Comparison of ENCODE assay signal across 7 cellular contexts in the genomic region with DNA sequence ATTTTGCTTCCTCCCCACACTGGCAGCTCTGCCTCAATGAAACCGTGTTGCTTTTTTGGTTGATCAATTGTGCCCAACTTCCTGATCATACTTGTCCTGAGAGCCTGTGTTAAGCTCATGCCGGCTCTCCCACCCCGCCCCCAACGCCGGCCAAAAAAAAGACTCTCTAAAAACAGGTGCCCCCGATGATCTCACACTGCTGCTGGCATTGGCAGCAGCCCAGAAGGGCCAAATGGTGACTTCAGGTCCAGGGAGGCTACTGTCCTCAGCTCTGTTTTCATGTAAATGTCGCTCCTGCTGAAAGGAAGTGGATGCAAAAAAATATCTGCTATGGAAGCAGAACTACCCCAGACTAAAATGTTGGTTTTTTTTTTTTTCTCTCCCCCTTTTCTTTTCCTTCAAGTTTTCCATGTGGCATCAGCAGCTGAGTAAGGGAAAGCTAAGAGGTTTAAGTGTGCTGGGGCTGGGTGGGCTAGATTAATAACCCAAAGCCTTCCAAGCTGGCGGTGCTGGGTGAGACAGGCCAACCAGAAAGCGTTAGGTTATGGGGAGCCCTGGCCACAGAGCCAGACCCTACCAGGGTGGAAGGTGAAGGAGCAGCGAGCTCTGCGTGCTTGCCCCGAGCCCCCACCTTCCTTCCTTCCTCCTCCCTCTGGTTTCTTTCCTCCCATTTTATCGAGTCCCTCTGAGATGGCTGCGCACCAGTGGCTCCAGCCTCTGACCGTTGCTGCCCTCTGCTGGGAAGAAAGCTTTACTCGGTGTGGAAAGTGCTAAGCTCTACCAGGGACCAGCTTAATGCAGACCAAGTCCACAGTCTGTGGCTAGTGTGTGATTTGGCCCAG.
A peak's percentile ranks its signal among the peaks of the same experiment; 100 is the strongest.
DNase-seq lines count a peak whose midpoint lies in the region; ATAC-seq, FAIRE-seq and TF ChIP-seq lines count a peak whose summit lies in the region.

No MANE protein-coding gene starts in this region.

- POLR2A ChIA-PET in K562 (lab: Yijun Ruan, JAX) = interaction anchor here (0.8 to 1.1 kb wide), 3 partner anchors 11 to 118 kb away, joined by 3 to 4 read pairs (median 3); no protein-coding TSS in a partner anchor

- H4K20me1 ChIP-seq in K562 (replicated peaks; ENCODE audit: control insufficient read depth, insufficient read depth, low read length) = no peaks in the 10 kb centered on the region

- 0 out of 2 replicates have a peak overlapping the region, but pooled peaks have one; percentile 35 for H2AFZ ChIP-seq in K562 (ENCODE audit: low read depth, low read length)

- DNase-seq in GM13977 (ENCODE audit: low spot score) (peak; percentile 68), NCI-H1417 (lab: John Stamatoyannopoulos, UW) (peak; percentile 85 to 94 (median 93)), T-helper 2 cell (peak in 3 of 5 experiments; percentile 21 to 44 (median 25)), K562 (ENCODE audit: extremely low read depth in 1 of 4, low spot score in 3 of 4) (peak; percentile 39 to 66 (median 46)), iPS DF 4.7 (ENCODE audit: extremely low read depth, low spot score) (peak; percentile 75), skeletal muscle cell (ENCODE audit: low read depth) (peak; percentile 12)

- no peaks in the 10 kb centered on the region for H3K4me1 ChIP-seq in K562 (replicated peaks in 1 of 2; ENCODE audit: control insufficient read depth in 2 of 2, insufficient read depth in 2 of 2, low read length in 2 of 2)

- intact Hi-C loops in K562 (cut with micrococcal nuclease) = loop anchor here (1.0 to 10.0 kb wide), 3 partner anchors 118 to 544 kb away; no protein-coding TSS in a partner anchor

- no peak overlapping the region for H3K9ac ChIP-seq in K562 (ENCODE audit: insufficient read depth in 1 of 2, low read depth in 2 of 2, low read length in 2 of 2)

- CTCF ChIA-PET in K562 (lab: Yijun Ruan, JAX; ENCODE audit: low intra/inter-chr PET ratio) = interaction anchor here (0.6 kb wide), 1 partner anchor 704 kb away, joined by 6 read pairs; no protein-coding TSS in a partner anchor

- no peak overlapping the region for H3K4me2 ChIP-seq in K562 (ENCODE audit: insufficient read depth, low read length)

- ATAC-seq in HG02759 (IDR thresholded peaks at IDR 0.05; ENCODE audit: unreplicated experiment) (peak; percentile 98), K562 (peak; percentile 99)

- no peaks in the 10 kb centered on the region for H3K79me2 ChIP-seq in K562 (ENCODE audit: control insufficient read depth, insufficient read depth, low read length)

- peak; percentile 72 for FAIRE-seq in K562 (lab: Jason Lieb, UNC)

- H3K36me3 ChIP-seq in K562 (ENCODE audit: control insufficient read depth, insufficient read depth, low read length) = no peaks in the 10 kb centered on the region

- H3K4me3 ChIP-seq in K562 (no peak overlapping the region), skeletal muscle cell (ENCODE audit: low read depth, low read length) (peak overlapping the region; percentile 22)

- no peak for TF ChIP-seq EP300 in K562 (IDR thresholded peaks at IDR 0.05; ENCODE audit: low read length)

- H3K9me3 ChIP-seq in K562 (replicated peaks; ENCODE audit: control insufficient read depth, insufficient read depth, low read depth, low read length) = no peaks in the 10 kb centered on the region

- no peak for TF ChIP-seq POLR2A in K562 (conservative IDR thresholded peaks at IDR 0.05)

- 0% methylated on average over 9 of the region's 16 CpGs for WGBS in K562 (ENCODE audit: insufficient coverage, low coverage, missing lambda C conversion rate)

- no peaks in the 10 kb centered on the region for H3K27me3 ChIP-seq in K562 (ENCODE audit: control insufficient read depth in 2 of 2, insufficient read depth in 2 of 2, low read length in 2 of 2)

- no peaks in the 10 kb centered on the region for H3K9me1 ChIP-seq in K562 (ENCODE audit: control insufficient read depth, insufficient read depth, low read length)

- peak; percentile 86 for TF ChIP-seq CTCF in GM13977 (IDR thresholded peaks at IDR 0.05; ENCODE audit: extremely low read depth, insufficient read depth, missing control alignments)
- TF ChIP-seq CTCF in K562 (IDR thresholded peaks at IDR 0.05 in 2 of 3, conservative IDR thresholded peaks at IDR 0.05 in 1 of 3; ENCODE audit: insufficient read depth in 2 of 3, low read depth in 1 of 3, low read length in 3 of 3) = peak; percentile 71 to 75 (median 72)

- no TSS peak for BruUV-seq in K562 (replicated peaks; lab: Mats Ljungman, UMichigan)

- no peak overlapping the region for H3K27ac ChIP-seq in K562 (ENCODE audit: extremely low read depth, low read depth, low read length)

- peak; percentile 63 to 76 for TF ChIP-seq RAD21 in K562 (CRISPR knock-in tag; conservative IDR thresholded peaks at IDR 0.05 in 1 of 2, IDR thresholded peaks at IDR 0.05 in 1 of 2)

- in situ Hi-C loops in GM13977 (cut with MboI; ENCODE audit: low pct_unique_long_range_greater_than_20kb, low sequenced_read_pairs, unreplicated experiment) = no loop called here
- in situ Hi-C loops in K562 (cut with MboI) = no loop called here

TF ChIP-seq in K562, 482 proteins besides CTCF, POLR2A, EP300 and RAD21 (continues in another document):
- TF ChIP-seq ZNF431 (CRISPR knock-in tag; IDR thresholded peaks at IDR 0.05) (no peak), POLR3A (IDR thresholded peaks at IDR 0.05; ENCODE audit: borderline replicate concordance, extremely low read depth, insufficient read depth, insufficient read length) (no peak), ZFX (CRISPR knock-in tag; IDR thresholded peaks at IDR 0.05) (no peak), PHTF2 (CRISPR knock-in tag; IDR thresholded peaks at IDR 0.05) (no peak), STAG1 (CRISPR knock-in tag; IDR thresholded peaks at IDR 0.05; ENCODE audit: borderline replicate concordance) (peak; percentile 69; the same call in 1 of the 2 replicates), FIP1L1 (IDR thresholded peaks at IDR 0.05; ENCODE audit: low read depth, low read length, poor library complexity, severe bottlenecking) (no peak), CC2D1A (IDR thresholded peaks at IDR 0.05) (no peak)
- TF ChIP-seq, protein P1, sequence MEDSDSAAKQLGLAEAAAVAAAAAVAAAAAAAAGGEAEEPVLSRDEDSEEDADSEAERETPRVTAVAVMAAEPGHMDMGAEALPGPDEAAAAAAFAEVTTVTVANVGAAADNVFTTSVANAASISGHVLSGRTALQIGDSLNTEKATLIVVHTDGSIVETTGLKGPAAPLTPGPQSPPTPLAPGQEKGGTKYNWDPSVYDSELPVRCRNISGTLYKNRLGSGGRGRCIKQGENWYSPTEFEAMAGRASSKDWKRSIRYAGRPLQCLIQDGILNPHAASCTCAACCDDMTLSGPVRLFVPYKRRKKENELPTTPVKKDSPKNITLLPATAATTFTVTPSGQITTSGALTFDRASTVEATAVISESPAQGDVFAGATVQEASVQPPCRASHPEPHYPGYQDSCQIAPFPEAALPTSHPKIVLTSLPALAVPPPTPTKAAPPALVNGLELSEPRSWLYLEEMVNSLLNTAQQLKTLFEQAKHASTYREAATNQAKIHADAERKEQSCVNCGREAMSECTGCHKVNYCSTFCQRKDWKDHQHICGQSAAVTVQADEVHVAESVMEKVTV (CRISPR knock-in tag; IDR thresholded peaks at IDR 0.05) = peak; percentile 52
- TF ChIP-seq, protein P2, sequence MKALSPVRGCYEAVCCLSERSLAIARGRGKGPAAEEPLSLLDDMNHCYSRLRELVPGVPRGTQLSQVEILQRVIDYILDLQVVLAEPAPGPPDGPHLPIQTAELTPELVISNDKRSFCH (CRISPR knock-in tag; IDR thresholded peaks at IDR 0.05) = no peak
- TF ChIP-seq, protein P2 (tag; IDR thresholded peaks at IDR 0.05) = no peak
- TF ChIP-seq, protein P3, sequence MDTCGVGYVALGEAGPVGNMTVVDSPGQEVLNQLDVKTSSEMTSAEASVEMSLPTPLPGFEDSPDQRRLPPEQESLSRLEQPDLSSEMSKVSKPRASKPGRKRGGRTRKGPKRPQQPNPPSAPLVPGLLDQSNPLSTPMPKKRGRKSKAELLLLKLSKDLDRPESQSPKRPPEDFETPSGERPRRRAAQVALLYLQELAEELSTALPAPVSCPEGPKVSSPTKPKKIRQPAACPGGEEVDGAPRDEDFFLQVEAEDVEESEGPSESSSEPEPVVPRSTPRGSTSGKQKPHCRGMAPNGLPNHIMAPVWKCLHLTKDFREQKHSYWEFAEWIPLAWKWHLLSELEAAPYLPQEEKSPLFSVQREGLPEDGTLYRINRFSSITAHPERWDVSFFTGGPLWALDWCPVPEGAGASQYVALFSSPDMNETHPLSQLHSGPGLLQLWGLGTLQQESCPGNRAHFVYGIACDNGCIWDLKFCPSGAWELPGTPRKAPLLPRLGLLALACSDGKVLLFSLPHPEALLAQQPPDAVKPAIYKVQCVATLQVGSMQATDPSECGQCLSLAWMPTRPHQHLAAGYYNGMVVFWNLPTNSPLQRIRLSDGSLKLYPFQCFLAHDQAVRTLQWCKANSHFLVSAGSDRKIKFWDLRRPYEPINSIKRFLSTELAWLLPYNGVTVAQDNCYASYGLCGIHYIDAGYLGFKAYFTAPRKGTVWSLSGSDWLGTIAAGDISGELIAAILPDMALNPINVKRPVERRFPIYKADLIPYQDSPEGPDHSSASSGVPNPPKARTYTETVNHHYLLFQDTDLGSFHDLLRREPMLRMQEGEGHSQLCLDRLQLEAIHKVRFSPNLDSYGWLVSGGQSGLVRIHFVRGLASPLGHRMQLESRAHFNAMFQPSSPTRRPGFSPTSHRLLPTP (IDR thresholded peaks at IDR 0.05; ENCODE audit: borderline replicate concordance, extremely low read depth, insufficient read length) = no peak

Comparison
In these comparisons a context has a peak if more than half of its experiments do, and no peak if none do; other contexts are left out.
1. DNase-seq: peak in every context shown above with its lines; median percentile 93 in NCI-H1417; 75 in iPS DF 4.7; 68 in GM13977; 46 in K562; 25 in T-helper 2 cell; 12 in skeletal muscle cell.